ENCODE assay signal across 8 cellular contexts in the genomic region with DNA sequence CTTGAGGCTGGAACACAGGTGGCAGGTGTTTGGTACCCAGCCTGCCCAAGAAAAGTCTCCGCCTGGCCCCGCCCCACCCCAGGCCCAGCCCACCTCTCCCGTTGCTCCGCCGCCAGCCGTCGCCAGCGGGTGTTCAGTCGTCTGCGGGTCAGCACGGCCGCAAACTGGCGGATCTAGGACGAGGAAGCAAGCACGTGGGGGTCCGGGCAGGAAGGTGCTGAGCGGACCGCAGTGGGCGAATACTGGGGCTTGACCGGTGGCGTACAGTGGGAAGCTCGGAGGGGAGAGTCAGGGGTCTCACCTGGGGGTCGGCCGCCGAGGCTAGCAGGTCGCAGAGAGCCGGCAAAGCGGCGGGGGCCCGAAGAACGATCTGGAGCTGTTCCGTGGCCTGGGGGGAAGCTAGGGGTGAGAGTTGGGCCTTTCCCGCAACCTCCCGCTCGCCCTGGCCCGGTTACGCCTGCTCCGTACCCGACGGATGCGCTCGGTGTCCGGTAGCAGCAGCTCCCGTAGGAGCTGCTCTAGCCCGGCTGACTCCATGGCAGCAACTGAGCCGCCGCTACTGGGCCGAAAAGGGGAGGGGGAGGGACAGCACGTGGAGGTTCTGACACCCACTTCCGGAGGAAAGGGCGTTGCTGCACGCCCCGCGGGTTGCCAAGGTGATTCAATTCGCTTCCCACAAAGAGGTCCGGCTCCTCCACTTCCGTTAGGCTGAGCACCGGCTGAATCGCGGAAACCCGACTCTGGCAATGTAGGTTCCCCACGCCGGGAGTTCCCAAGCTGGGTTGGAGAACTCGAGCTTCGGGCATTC. TPM values are rescaled to one million over a fixed set of nuclear protein-coding genes. Genes with fewer than 3 reads are reported as not detected.
A peak's percentile ranks its signal among the peaks of the same experiment; 100 is the strongest.
DNase-seq lines count a peak whose midpoint lies in the region; ATAC-seq and TF ChIP-seq lines count a peak whose summit lies in the region.

A gene with protein sequence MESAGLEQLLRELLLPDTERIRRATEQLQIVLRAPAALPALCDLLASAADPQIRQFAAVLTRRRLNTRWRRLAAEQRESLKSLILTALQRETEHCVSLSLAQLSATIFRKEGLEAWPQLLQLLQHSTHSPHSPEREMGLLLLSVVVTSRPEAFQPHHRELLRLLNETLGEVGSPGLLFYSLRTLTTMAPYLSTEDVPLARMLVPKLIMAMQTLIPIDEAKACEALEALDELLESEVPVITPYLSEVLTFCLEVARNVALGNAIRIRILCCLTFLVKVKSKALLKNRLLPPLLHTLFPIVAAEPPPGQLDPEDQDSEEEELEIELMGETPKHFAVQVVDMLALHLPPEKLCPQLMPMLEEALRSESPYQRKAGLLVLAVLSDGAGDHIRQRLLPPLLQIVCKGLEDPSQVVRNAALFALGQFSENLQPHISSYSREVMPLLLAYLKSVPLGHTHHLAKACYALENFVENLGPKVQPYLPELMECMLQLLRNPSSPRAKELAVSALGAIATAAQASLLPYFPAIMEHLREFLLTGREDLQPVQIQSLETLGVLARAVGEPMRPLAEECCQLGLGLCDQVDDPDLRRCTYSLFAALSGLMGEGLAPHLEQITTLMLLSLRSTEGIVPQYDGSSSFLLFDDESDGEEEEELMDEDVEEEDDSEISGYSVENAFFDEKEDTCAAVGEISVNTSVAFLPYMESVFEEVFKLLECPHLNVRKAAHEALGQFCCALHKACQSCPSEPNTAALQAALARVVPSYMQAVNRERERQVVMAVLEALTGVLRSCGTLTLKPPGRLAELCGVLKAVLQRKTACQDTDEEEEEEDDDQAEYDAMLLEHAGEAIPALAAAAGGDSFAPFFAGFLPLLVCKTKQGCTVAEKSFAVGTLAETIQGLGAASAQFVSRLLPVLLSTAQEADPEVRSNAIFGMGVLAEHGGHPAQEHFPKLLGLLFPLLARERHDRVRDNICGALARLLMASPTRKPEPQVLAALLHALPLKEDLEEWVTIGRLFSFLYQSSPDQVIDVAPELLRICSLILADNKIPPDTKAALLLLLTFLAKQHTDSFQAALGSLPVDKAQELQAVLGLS (minus strand): TSS at position 566 of the 808 bp plus-strand sequence. CDS start 29 bp downstream, at position 537.

- peak within 1 kb of the TSS; percentile 94 for H3K4me3 ChIP-seq in GM23338

- H3K27ac ChIP-seq in GM23338 (ENCODE audit: low read depth) = 0 out of 2 replicates have a peak within 1 kb of the TSS, but pooled peaks have one; percentile 55

- H3F3A ChIP-seq in GM23338 (replicated peaks; ENCODE audit: low read depth) = no peaks in the 10 kb centered on the region; the same call in 1 of the 2 replicates

- DNase-seq in Daoy (ENCODE audit: low read depth) (peak; percentile 99), GM23338 (ENCODE audit: low spot score) (peak; percentile 100), LHCN-M2 (ENCODE audit: low read depth) (peak; percentile 96), RPMI7951 (ENCODE audit: low read depth) (peak; percentile 96), fibroblast of gingiva (ENCODE audit: low read depth) (peak; percentile 98), naive B cell (peak; percentile 93)
- DNase-seq in activated T-helper 1 cell treated with anti-CD3 and anti-CD28 coated beads, Interleukin-12 subunit alpha, Interleukin-12 subunit beta, Interleukin-2, Interleukin-4 antibody, amounts not matched to agents 30 ng/mL and 10 ng/mL and 1 ng/mL, durations not matched to agents 14 hours and 24 hours and 36 hours (ENCODE audit: low spot score) = peak; percentile 93
- peak; percentile 79 to 95 for DNase-seq in stimulated activated effector memory CD8-positive, alpha-beta T cell treated with anti-CD3 and anti-CD28 coated beads, Interleukin-12 subunit alpha, Interleukin-12 subunit beta, amount 100 ng/mL, for 72 hours (ENCODE audit: low spot score in 2 of 2)

- no peaks in the 10 kb centered on the region; the same call in 1 of the 2 replicates for H3K36me3 ChIP-seq in GM23338 (ENCODE audit: insufficient read depth)

- H4K20me1 ChIP-seq in GM23338 (replicated peaks; ENCODE audit: insufficient read depth) = peaks cover 6% of the 10 kb centered on the region

- H3K4me1 Mint-ChIP-seq in GM23338 = peaks cover 17% of the 10 kb centered on the region
- H3K4me1 Mint-ChIP-seq in activated T-helper 1 cell treated with anti-CD3 and anti-CD28 coated beads, Interleukin-12 subunit alpha, Interleukin-12 subunit beta, Interleukin-2, Interleukin-4 antibody, amounts not matched to agents 30 ng/mL and 10 ng/mL and 1 ng/mL, durations not matched to agents 14 hours and 24 hours and 36 hours (ENCODE audit: low read depth) = peaks cover 42% of the 10 kb centered on the region
- peaks cover 28 to 48% (median 30%) of the 10 kb centered on the region in 3 donors for H3K4me1 Mint-ChIP-seq in naive B cell
- H3K4me1 Mint-ChIP-seq in stimulated activated effector memory CD8-positive, alpha-beta T cell treated with anti-CD3 and anti-CD28 coated beads, Interleukin-12 subunit alpha, Interleukin-12 subunit beta, amount 100 ng/mL, for 72 hours = peaks cover 45% of the 10 kb centered on the region

- H3K36me3 Mint-ChIP-seq in GM23338 (ENCODE audit: low read depth) = peaks cover 71% of the 10 kb centered on the region
- peaks cover 49% of the 10 kb centered on the region for H3K36me3 Mint-ChIP-seq in activated T-helper 1 cell treated with anti-CD3 and anti-CD28 coated beads, Interleukin-12 subunit alpha, Interleukin-12 subunit beta, Interleukin-2, Interleukin-4 antibody, amounts not matched to agents 30 ng/mL and 10 ng/mL and 1 ng/mL, durations not matched to agents 14 hours and 24 hours and 36 hours (ENCODE audit: low read depth)
- H3K36me3 Mint-ChIP-seq in naive B cell = no peaks in the 10 kb centered on the region
- H3K36me3 Mint-ChIP-seq in stimulated activated effector memory CD8-positive, alpha-beta T cell treated with anti-CD3 and anti-CD28 coated beads, Interleukin-12 subunit alpha, Interleukin-12 subunit beta, amount 100 ng/mL, for 72 hours = peaks cover 78% of the 10 kb centered on the region

- TF ChIP-seq CTCF in GM23338 (conservative IDR thresholded peaks at IDR 0.05; ENCODE audit: low read depth in 2 of 2) = no peak

- no peaks in the 10 kb centered on the region for H3K27me3 ChIP-seq in GM23338 (ENCODE audit: insufficient read depth)

- H3K4me3 Mint-ChIP-seq in GM23338 (peak within 1 kb of the TSS; percentile 96), naive B cell (peak within 1 kb of the TSS; percentile 79 to 98 (median 94))
- H3K4me3 Mint-ChIP-seq in activated T-helper 1 cell treated with anti-CD3 and anti-CD28 coated beads, Interleukin-12 subunit alpha, Interleukin-12 subunit beta, Interleukin-2, Interleukin-4 antibody, amounts not matched to agents 30 ng/mL and 10 ng/mL and 1 ng/mL, durations not matched to agents 14 hours and 24 hours and 36 hours = peak within 1 kb of the TSS; percentile 91
- H3K4me3 Mint-ChIP-seq in stimulated activated effector memory CD8-positive, alpha-beta T cell treated with anti-CD3 and anti-CD28 coated beads, Interleukin-12 subunit alpha, Interleukin-12 subunit beta, amount 100 ng/mL, for 72 hours = peak within 1 kb of the TSS; percentile 84

- H3K27ac Mint-ChIP-seq in GM23338 (peak within 1 kb of the TSS; percentile 97), naive B cell (peak within 1 kb of the TSS; percentile 82 to 98 (median 96))
- H3K27ac Mint-ChIP-seq in activated T-helper 1 cell treated with anti-CD3 and anti-CD28 coated beads, Interleukin-12 subunit alpha, Interleukin-12 subunit beta, Interleukin-2, Interleukin-4 antibody, amounts not matched to agents 30 ng/mL and 10 ng/mL and 1 ng/mL, durations not matched to agents 14 hours and 24 hours and 36 hours = peak within 1 kb of the TSS; percentile 86
- H3K27ac Mint-ChIP-seq in stimulated activated effector memory CD8-positive, alpha-beta T cell treated with anti-CD3 and anti-CD28 coated beads, Interleukin-12 subunit alpha, Interleukin-12 subunit beta, amount 100 ng/mL, for 72 hours = peak within 1 kb of the TSS; percentile 80

- peaks cover 13% of the 10 kb centered on the region; the same call in 1 of the 2 replicates for H3K79me2 ChIP-seq in GM23338 (replicated peaks; ENCODE audit: insufficient read depth)

- no peaks in the 10 kb centered on the region for H3K9me2 ChIP-seq in GM23338 (ENCODE audit: insufficient read depth)

- peaks cover 19% of the 10 kb centered on the region for H3K27me3 Mint-ChIP-seq in GM23338 (ENCODE audit: insufficient read depth, low read depth, poor library complexity)
- no peaks in the 10 kb centered on the region for H3K27me3 Mint-ChIP-seq in activated T-helper 1 cell treated with anti-CD3 and anti-CD28 coated beads, Interleukin-12 subunit alpha, Interleukin-12 subunit beta, Interleukin-2, Interleukin-4 antibody, amounts not matched to agents 30 ng/mL and 10 ng/mL and 1 ng/mL, durations not matched to agents 14 hours and 24 hours and 36 hours (ENCODE audit: insufficient read depth)
- H3K27me3 Mint-ChIP-seq in naive B cell = no peaks in the 10 kb centered on the region

- H3K9me3 Mint-ChIP-seq in GM23338 = no peaks in the 10 kb centered on the region; the same call in 2 of the 3 replicates
- no peaks in the 10 kb centered on the region for H3K9me3 Mint-ChIP-seq in activated T-helper 1 cell treated with anti-CD3 and anti-CD28 coated beads, Interleukin-12 subunit alpha, Interleukin-12 subunit beta, Interleukin-2, Interleukin-4 antibody, amounts not matched to agents 30 ng/mL and 10 ng/mL and 1 ng/mL, durations not matched to agents 14 hours and 24 hours and 36 hours
- H3K9me3 Mint-ChIP-seq in naive B cell = no peaks in the 10 kb centered on the region
- H3K9me3 Mint-ChIP-seq in stimulated activated effector memory CD8-positive, alpha-beta T cell treated with anti-CD3 and anti-CD28 coated beads, Interleukin-12 subunit alpha, Interleukin-12 subunit beta, amount 100 ng/mL, for 72 hours = no peaks in the 10 kb centered on the region

- H3K4me2 ChIP-seq in GM23338 = peak within 1 kb of the TSS; percentile 94

- peaks cover 10% of the 10 kb centered on the region for H3K4me1 ChIP-seq in GM23338 (ENCODE audit: insufficient read depth)

- peak within 1 kb of the TSS; percentile 88; the same call in 1 of the 2 replicates for H2AFZ ChIP-seq in GM23338

- ATAC-seq in GM23338 = peak; percentile 92
- peak; percentile 97 to 98 for ATAC-seq in naive B cell (ENCODE audit: low read depth in 2 of 2)
- peak; percentile 97 for ATAC-seq in stimulated activated effector memory CD8-positive, alpha-beta T cell treated with anti-CD3 and anti-CD28 coated beads, Interleukin-12 subunit alpha, Interleukin-12 subunit beta, amount 100 ng/mL, for 72 hours

- intact Hi-C loops in activated T-helper 1 cell treated with anti-CD3 and anti-CD28 coated beads, Interleukin-12 subunit alpha, Interleukin-12 subunit beta, Interleukin-2, Interleukin-4 antibody, amounts not matched to agents 30 ng/mL and 10 ng/mL and 1 ng/mL, durations not matched to agents 14 hours and 24 hours and 36 hours (cut with micrococcal nuclease) = loop anchor here (1.0 to 2.0 kb wide), 9 partner anchors 8 to 254 kb away; a partner anchor contains a TSS

RNA-seq across cellular contexts. Expression of the gene that starts here (rescaled TPM):
- 165 and 275 TPM in 2 replicates for total RNA-seq in Daoy (2014; rRNA removed; shearing (Covaris generic))
- 84.2 and 105 TPM in 2 replicates for total RNA-seq in GM23338 (2014; rRNA removed; shearing (Covaris generic))
- polyA plus RNA-seq in GM23338 (2016; fragmentation: Nextera tagmentation; extraction: Ambion mirVana) (34.2 and 34.3 TPM in 2 replicates), naive B cell (ENCODE audit: low read depth in 6 of 6) (10 to 100 TPM in 5 of 6 donors, 1 to 10 TPM in 1; 5.4 to 19.0 (median 12.6) TPM)
- 75.0 and 87.9 TPM in 2 replicates for total RNA-seq in LHCN-M2 (2014; rRNA removed)
- 37.3 TPM for polyA plus RNA-seq in LHCN-M2 (2012)
- 22.9 and 30.9 TPM in 2 replicates for total RNA-seq in RPMI7951 (2014; rRNA removed; shearing (Covaris generic))
- total RNA-seq in activated T-helper 1 cell treated with anti-CD3 and anti-CD28 coated beads, Interleukin-12 subunit alpha, Interleukin-12 subunit beta, Interleukin-2, Interleukin-4 antibody, amounts not matched to agents 30 ng/mL and 10 ng/mL and 1 ng/mL, durations not matched to agents 14 hours and 24 hours and 36 hours = 106 and 107 TPM in 2 replicates

Comparison
In these comparisons a context has a peak if more than half of its experiments do, and no peak if none do; other contexts are left out.
1. Peak in every context shown above with its lines: DNase-seq, ATAC-seq, H3K4me3 ChIP-seq and H3K27ac ChIP-seq.